ENCODE assay signal across 2 cellular contexts in genomic region chr3:194323785-194324735, GRCh38.
TF ChIP-seq lines count a peak whose summit lies in the region.

No MANE protein-coding gene starts in this region.

TF ChIP-seq in GM23338, 12 proteins besides CTCF, POLR2A, EP300 and RAD21 (continued from another document):
- TF ChIP-seq ZNF462 (CRISPR knock-in tag; IDR thresholded peaks at IDR 0.05), result no peak
- TF ChIP-seq REST (IDR thresholded peaks at IDR 0.05; ENCODE audit: unreplicated experiment), result no peak
- no peak for TF ChIP-seq ETS1 (IDR thresholded peaks at IDR 0.05)

TF ChIP-seq in SK-N-SH treated with all-trans-retinoic acid at 6 μM for 48 hours, 23 proteins besides CTCF, POLR2A, EP300 and RAD21 (continued from another document):
- TF ChIP-seq TSHZ2 (CRISPR knock-in tag; IDR thresholded peaks at IDR 0.05), result peak; percentile 83
- TF ChIP-seq TCF4 (CRISPR knock-in tag; IDR thresholded peaks at IDR 0.05; ENCODE audit: borderline replicate concordance), result peak; percentile 71
- TF ChIP-seq ISL1 (CRISPR knock-in tag; IDR thresholded peaks at IDR 0.05), result 0 out of 2 replicates have a peak, but pooled peaks have one; percentile 31
- no peak for TF ChIP-seq ZNF8 (CRISPR knock-in tag; IDR thresholded peaks at IDR 0.05)
- no peak for TF ChIP-seq SNAI2 (CRISPR knock-in tag; IDR thresholded peaks at IDR 0.05)
- TF ChIP-seq ESRRG (CRISPR knock-in tag; IDR thresholded peaks at IDR 0.05), result no peak
- TF ChIP-seq PPARA (CRISPR knock-in tag; IDR thresholded peaks at IDR 0.05; ENCODE audit: borderline replicate concordance), result no peak
- no peak for TF ChIP-seq ZNF565 (CRISPR knock-in tag; conservative IDR thresholded peaks at IDR 0.05; ENCODE audit: low read depth)
- TF ChIP-seq CSRNP3 (CRISPR knock-in tag; IDR thresholded peaks at IDR 0.05), result no peak
